Comparison of ENCODE assay signal across 1 cellular context in genomic region chr12:168763-169525, GRCh38.
TF ChIP-seq lines count a peak whose summit lies in the region.

No MANE protein-coding gene starts in this region.

TF ChIP-seq in WTC11, 78 proteins besides CTCF, POLR2A, EP300 and RAD21 (continued from another document):
- TF ChIP-seq USF2 (CRISPR knock-in tag; IDR thresholded peaks at IDR 0.05) (no peak), NR3C1 (CRISPR knock-in tag; conservative IDR thresholded peaks at IDR 0.05; ENCODE audit: low read depth) (no peak), TEAD4 (CRISPR knock-in tag; IDR thresholded peaks at IDR 0.05) (no peak), SOX15 (CRISPR knock-in tag; IDR thresholded peaks at IDR 0.05) (no peak), ZNF425 (CRISPR knock-in tag; conservative IDR thresholded peaks at IDR 0.05) (no peak), ZMAT4 (CRISPR knock-in tag; IDR thresholded peaks at IDR 0.05) (no peak), EMX1 (CRISPR knock-in tag; IDR thresholded peaks at IDR 0.05) (no peak), JUN (CRISPR knock-in tag; IDR thresholded peaks at IDR 0.05) (no peak)
